Comparison of ENCODE assay signal across 8 cellular contexts in genomic region chr2:68251187-68251854, GRCh38. TPM values are rescaled to one million over a fixed set of nuclear protein-coding genes. Genes with fewer than 3 reads are reported as not detected.
DNase-seq lines count a peak whose midpoint lies in the region; ATAC-seq and TF ChIP-seq lines count a peak whose summit lies in the region.

No MANE protein-coding gene starts in this region.

- DNase-seq in AG04450 (ENCODE audit: low read depth, low spot score) (no peak), NCI-H2227 (lab: John Stamatoyannopoulos, UW; ENCODE audit: unreplicated experiment) (peak; percentile 88), islet precursor cell (peak; percentile 84)
- DNase-seq in activated CD4-positive, CD25-positive, alpha-beta regulatory T cell (lab: John Stamatoyannopoulos, UW): peak in 3 of 4 experiments; percentile 40 to 53 (median 47)
- DNase-seq in central memory CD4-positive, alpha-beta T cell: peak; percentile 84
- peak; percentile 49 to 63 for DNase-seq in stimulated activated CD4-positive, alpha-beta T cell treated with anti-CD3 and anti-CD28 coated beads, Interleukin-15, amount 100 ng/mL, for 48 hours (ENCODE audit: low read depth in 2 of 2)

- CTCF ChIA-PET in AG04450 (lab: Charles Lee): interaction anchor here (1.7 kb wide), 1 partner anchor 129 kb away, joined by 10 read pairs; no protein-coding TSS in a partner anchor

- H3K4me3 ChIP-seq in AG04450 (ENCODE audit: low read depth, low read length): peak overlapping the region; percentile 79

- peak; percentile 81 for TF ChIP-seq CTCF in AG04450 (IDR thresholded peaks at IDR 0.05; ENCODE audit: low read depth, low read length)

- no peaks in the 10 kb centered on the region for H3K9me3 ChIP-seq in AG04450 (ENCODE audit: control insufficient read depth, insufficient read depth, low read length)

- peak overlapping the region; percentile 83 for H3K27ac ChIP-seq in AG04450 (ENCODE audit: low read depth, low read length)

- POLR2A ChIA-PET in AG04450 (lab: Yijun Ruan, JAX): interaction anchor here (1.5 kb wide), 1 partner anchor 94 kb away, joined by 4 read pairs; the partner anchor contains the start of gene PNO1

- ATAC-seq in GM18873 (IDR thresholded peaks at IDR 0.05; ENCODE audit: low FRiP score, unreplicated experiment) (peak; percentile 49), HG03159 (IDR thresholded peaks at IDR 0.05; ENCODE audit: unreplicated experiment) (peak; percentile 50)

- H3K27me3 ChIP-seq in AG04450 (ENCODE audit: control insufficient read depth, insufficient read depth, low read length): no peaks in the 10 kb centered on the region

RNA-seq across cellular contexts. Expression of gene PPP3R1, which starts 1.0 kb away (rescaled TPM):
- polyA plus RNA-seq in AG04450 (2011; rRNA removed): 21.2 and 24.9 TPM in 2 replicates
- 13.6 and 28.6 TPM in 2 replicates for polyA minus RNA-seq in AG04450 (2011; rRNA and poly(A)+ RNA removed)
